16 cellular contexts compared by ENCODE assay signal in the genomic region with DNA sequence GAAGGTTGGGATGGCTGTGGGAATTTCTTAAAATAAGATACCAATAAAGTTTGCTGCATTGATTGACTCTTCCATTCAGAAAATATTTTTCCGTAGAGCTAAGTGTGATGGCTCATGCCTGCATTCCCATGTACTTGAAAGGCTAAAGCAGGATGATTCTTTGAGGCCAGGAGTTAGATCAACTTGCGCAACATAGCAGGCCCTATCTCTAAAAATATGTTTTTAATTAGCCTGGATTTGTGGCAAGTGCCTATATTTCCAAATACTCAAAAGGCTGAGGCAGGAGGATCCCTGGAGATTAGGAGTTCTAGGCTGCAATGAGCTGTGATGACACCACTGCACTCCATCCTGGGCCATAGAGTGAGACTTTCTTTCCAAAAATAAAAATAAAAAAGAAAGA.
"Had no signal": no experiment of that assay in that cellular context is flagged by ENCODE, and none has a peak within 500 bp of the region (broad histone marks: within the 10 kb centered on the region; RNA-seq: fewer than 3 reads in every experiment).

No MANE protein-coding gene starts in this region.

- H3K4me3 ChIP-seq: coronary artery, esophagus muscularis mucosa, gastroesophageal sphincter, heart right ventricle, lung, prostate gland, testis, upper lobe of right lung had no signal

- ATAC-seq: activated CD4-positive, CD25-positive, alpha-beta regulatory T cell treated with anti-CD3 and anti-CD28 coated beads, Interleukin-2, amount 50 U/mL, for 24 hours; gastroesophageal sphincter; heart right ventricle; right cardiac atrium; upper lobe of right lung had no signal

- DNase-seq: activated CD4-positive, alpha-beta T cell treated with anti-CD3 and anti-CD28 coated beads, Interleukin-2, amount 50 U/mL, for 1 hour; activated CD8-positive, alpha-beta memory T cell treated with anti-CD3 and anti-CD28 coated beads for 24 hours; activated naive CD4-positive, alpha-beta T cell; central memory CD4-positive, alpha-beta T cell; heart right ventricle; islet precursor cell; midbrain; right cardiac atrium; testis; upper lobe of right lung had no signal
